Comparison of ENCODE assay signal across 1 cellular context in the genomic region with DNA sequence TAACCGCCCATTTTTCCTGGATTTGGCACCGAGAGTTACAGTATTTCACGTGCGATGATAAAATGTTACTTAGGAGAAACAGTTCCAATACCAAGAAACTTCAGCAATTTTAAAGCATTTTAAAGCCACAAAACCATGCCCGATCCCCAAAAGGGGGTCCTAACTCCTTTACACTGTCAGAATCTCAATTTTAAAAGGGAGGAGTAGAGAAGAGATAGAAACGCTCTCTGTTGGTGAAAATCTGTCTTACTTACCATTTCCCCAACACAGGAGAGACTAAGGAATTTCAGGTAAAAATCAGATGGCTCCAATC.
TF ChIP-seq lines count a peak whose summit lies in the region.

No MANE protein-coding gene starts in this region.

TF ChIP-seq in GM23338, 12 proteins besides CTCF, POLR2A, EP300 and RAD21 (continued from another document):
- TF ChIP-seq, protein P1, sequence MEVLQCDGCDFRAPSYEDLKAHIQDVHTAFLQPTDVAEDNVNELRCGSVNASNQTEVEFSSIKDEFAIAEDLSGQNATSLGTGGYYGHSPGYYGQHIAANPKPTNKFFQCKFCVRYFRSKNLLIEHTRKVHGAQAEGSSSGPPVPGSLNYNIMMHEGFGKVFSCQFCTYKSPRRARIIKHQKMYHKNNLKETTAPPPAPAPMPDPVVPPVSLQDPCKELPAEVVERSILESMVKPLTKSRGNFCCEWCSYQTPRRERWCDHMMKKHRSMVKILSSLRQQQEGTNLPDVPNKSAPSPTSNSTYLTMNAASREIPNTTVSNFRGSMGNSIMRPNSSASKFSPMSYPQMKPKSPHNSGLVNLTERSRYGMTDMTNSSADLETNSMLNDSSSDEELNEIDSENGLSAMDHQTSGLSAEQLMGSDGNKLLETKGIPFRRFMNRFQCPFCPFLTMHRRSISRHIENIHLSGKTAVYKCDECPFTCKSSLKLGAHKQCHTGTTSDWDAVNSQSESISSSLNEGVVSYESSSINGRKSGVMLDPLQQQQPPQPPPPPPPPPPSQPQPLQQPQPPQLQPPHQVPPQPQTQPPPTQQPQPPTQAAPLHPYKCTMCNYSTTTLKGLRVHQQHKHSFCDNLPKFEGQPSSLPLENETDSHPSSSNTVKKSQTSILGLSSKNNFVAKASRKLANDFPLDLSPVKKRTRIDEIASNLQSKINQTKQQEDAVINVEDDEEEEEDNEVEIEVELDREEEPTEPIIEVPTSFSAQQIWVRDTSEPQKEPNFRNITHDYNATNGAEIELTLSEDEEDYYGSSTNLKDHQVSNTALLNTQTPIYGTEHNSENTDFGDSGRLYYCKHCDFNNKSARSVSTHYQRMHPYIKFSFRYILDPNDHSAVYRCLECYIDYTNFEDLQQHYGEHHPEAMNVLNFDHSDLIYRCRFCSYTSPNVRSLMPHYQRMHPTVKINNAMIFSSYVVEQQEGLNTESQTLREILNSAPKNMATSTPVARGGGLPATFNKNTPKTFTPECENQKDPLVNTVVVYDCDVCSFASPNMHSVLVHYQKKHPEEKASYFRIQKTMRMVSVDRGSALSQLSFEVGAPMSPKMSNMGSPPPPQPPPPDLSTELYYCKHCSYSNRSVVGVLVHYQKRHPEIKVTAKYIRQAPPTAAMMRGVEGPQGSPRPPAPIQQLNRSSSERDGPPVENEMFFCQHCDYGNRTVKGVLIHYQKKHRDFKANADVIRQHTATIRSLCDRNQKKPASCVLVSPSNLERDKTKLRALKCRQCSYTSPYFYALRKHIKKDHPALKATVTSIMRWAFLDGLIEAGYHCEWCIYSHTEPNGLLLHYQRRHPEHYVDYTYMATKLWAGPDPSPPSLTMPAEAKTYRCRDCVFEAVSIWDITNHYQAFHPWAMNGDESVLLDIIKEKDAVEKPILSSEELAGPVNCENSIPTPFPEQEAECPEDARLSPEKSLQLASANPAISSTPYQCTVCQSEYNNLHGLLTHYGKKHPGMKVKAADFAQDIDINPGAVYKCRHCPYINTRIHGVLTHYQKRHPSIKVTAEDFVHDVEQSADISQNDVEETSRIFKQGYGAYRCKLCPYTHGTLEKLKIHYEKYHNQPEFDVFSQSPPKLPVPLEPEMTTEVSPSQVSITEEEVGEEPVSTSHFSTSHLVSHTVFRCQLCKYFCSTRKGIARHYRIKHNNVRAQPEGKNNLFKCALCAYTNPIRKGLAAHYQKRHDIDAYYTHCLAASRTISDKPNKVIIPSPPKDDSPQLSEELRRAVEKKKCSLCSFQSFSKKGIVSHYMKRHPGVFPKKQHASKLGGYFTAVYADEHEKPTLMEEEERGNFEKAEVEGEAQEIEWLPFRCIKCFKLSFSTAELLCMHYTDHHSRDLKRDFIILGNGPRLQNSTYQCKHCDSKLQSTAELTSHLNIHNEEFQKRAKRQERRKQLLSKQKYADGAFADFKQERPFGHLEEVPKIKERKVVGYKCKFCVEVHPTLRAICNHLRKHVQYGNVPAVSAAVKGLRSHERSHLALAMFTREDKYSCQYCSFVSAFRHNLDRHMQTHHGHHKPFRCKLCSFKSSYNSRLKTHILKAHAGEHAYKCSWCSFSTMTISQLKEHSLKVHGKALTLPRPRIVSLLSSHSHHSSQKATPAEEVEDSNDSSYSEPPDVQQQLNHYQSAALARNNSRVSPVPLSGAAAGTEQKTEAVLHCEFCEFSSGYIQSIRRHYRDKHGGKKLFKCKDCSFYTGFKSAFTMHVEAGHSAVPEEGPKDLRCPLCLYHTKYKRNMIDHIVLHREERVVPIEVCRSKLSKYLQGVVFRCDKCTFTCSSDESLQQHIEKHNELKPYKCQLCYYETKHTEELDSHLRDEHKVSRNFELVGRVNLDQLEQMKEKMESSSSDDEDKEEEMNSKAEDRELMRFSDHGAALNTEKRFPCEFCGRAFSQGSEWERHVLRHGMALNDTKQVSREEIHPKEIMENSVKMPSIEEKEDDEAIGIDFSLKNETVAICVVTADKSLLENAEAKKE (CRISPR knock-in tag; IDR thresholded peaks at IDR 0.05) = no peak
- no peak for TF ChIP-seq CREB1 (CRISPR knock-in tag; IDR thresholded peaks at IDR 0.05; ENCODE audit: low read depth)
- TF ChIP-seq NANOG (IDR thresholded peaks at IDR 0.05; ENCODE audit: borderline replicate concordance) = no peak
- TF ChIP-seq, protein P2, sequence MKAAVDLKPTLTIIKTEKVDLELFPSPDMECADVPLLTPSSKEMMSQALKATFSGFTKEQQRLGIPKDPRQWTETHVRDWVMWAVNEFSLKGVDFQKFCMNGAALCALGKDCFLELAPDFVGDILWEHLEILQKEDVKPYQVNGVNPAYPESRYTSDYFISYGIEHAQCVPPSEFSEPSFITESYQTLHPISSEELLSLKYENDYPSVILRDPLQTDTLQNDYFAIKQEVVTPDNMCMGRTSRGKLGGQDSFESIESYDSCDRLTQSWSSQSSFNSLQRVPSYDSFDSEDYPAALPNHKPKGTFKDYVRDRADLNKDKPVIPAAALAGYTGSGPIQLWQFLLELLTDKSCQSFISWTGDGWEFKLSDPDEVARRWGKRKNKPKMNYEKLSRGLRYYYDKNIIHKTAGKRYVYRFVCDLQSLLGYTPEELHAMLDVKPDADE (IDR thresholded peaks at IDR 0.05) = no peak
- no peak for TF ChIP-seq ZNF331 (CRISPR knock-in tag; IDR thresholded peaks at IDR 0.05; ENCODE audit: low read depth)
